Comparison of ENCODE assay signal across 9 cellular contexts in genomic region chr1:110433803-110434202, GRCh38.
DNase-seq lines count a peak whose midpoint lies in the region; ATAC-seq and TF ChIP-seq lines count a peak whose summit lies in the region.
"Had no signal": no experiment of that assay in that cellular context is flagged by ENCODE, and none has a peak within 500 bp of the region (broad histone marks: within the 10 kb centered on the region; RNA-seq: fewer than 3 reads in every experiment).

No MANE protein-coding gene starts in this region.

- peak; percentile 12; the same call in 1 of the 2 replicates for TF ChIP-seq RAD21 in Ishikawa (IDR thresholded peaks at IDR 0.05; ENCODE audit: low read depth)

- peak; percentile 28 for ATAC-seq in activated naive CD8-positive, alpha-beta T cell treated with anti-CD3 and anti-CD28 coated beads, Interleukin-2, amount 50 U/mL, for 24 hours
- ATAC-seq in HG02938 (IDR thresholded peaks at IDR 0.05; ENCODE audit: unreplicated experiment) (no peak), GM19351 (IDR thresholded peaks at IDR 0.05; ENCODE audit: unreplicated experiment) (no peak), HG02623 (IDR thresholded peaks at IDR 0.05; ENCODE audit: unreplicated experiment) (no peak)
- ATAC-seq: naive thymus-derived CD8-positive, alpha-beta T cell had no signal

- no peak overlapping the region for H3K4me3 Mint-ChIP-seq in activated naive CD8-positive, alpha-beta T cell treated with anti-CD3 and anti-CD28 coated beads, Interleukin-2, amount 50 U/mL, for 24 hours
- H3K4me3 Mint-ChIP-seq: naive thymus-derived CD8-positive, alpha-beta T cell had no signal

- peak; percentile 60 for DNase-seq in COLO668 (lab: John Stamatoyannopoulos, UW; ENCODE audit: unreplicated experiment)
- DNase-seq in activated naive CD8-positive, alpha-beta T cell treated with anti-CD3 and anti-CD28 coated beads, Interleukin-2, amount 50 U/mL, for 24 hours = no peak
- peak; percentile 85 for DNase-seq in kidney tubule cell (ENCODE audit: low spot score)
- no peak for DNase-seq in midbrain (lab: John Stamatoyannopoulos, UW)
- DNase-seq: naive thymus-derived CD8-positive, alpha-beta T cell had no signal

- peak; percentile 21; the same call in 1 of the 2 replicates for TF ChIP-seq EP300 in Ishikawa (IDR thresholded peaks at IDR 0.05; ENCODE audit: borderline replicate concordance)

- no peak overlapping the region for H3K27ac Mint-ChIP-seq in activated naive CD8-positive, alpha-beta T cell treated with anti-CD3 and anti-CD28 coated beads, Interleukin-2, amount 50 U/mL, for 24 hours

- no peaks in the 10 kb centered on the region for H3K27me3 Mint-ChIP-seq in activated naive CD8-positive, alpha-beta T cell treated with anti-CD3 and anti-CD28 coated beads, Interleukin-2, amount 50 U/mL, for 24 hours

- H3K4me1 Mint-ChIP-seq in activated naive CD8-positive, alpha-beta T cell treated with anti-CD3 and anti-CD28 coated beads, Interleukin-2, amount 50 U/mL, for 24 hours = no peaks in the 10 kb centered on the region

- H3K9me3 Mint-ChIP-seq in activated naive CD8-positive, alpha-beta T cell treated with anti-CD3 and anti-CD28 coated beads, Interleukin-2, amount 50 U/mL, for 24 hours = no peaks in the 10 kb centered on the region
- H3K9me3 Mint-ChIP-seq: naive thymus-derived CD8-positive, alpha-beta T cell had no signal

- no peaks in the 10 kb centered on the region for H3K36me3 Mint-ChIP-seq in activated naive CD8-positive, alpha-beta T cell treated with anti-CD3 and anti-CD28 coated beads, Interleukin-2, amount 50 U/mL, for 24 hours (ENCODE audit: low read depth)
- H3K36me3 Mint-ChIP-seq: naive thymus-derived CD8-positive, alpha-beta T cell had no signal

TF ChIP-seq in Ishikawa, 13 proteins besides CTCF, POLR2A, EP300 and RAD21:
- TF ChIP-seq REST (IDR thresholded peaks at IDR 0.05; ENCODE audit: low read depth) (no peak), CEBPB (IDR thresholded peaks at IDR 0.05) (peak; percentile 96)

Comparison
In these comparisons a context has a peak if more than half of its experiments do, and no peak if none do; other contexts are left out.
1. DNase-seq: peak in COLO668 (single experiment) and kidney tubule cell (single experiment); none in activated naive CD8-positive, alpha-beta T cell treated with anti-CD3 and anti-CD28 coated beads, Interleukin-2, amount 50 U/mL, for 24 hours (single experiment) and midbrain (single experiment).